ENCODE assay signal across 7 cellular contexts in genomic region chr15:82709421-82710207, GRCh38. TPM values are rescaled to one million over a fixed set of nuclear protein-coding genes. Genes with fewer than 3 reads are reported as not detected.
DNase-seq lines count a peak whose midpoint lies in the region; ATAC-seq and TF ChIP-seq lines count a peak whose summit lies in the region.

Gene AP3B2, minus strand, starts transcription at chr15:82709875. Its CDS starts 169 bp downstream, at chr15:82709706.

- DNase-seq in NCI-H2171 (lab: John Stamatoyannopoulos, UW) = peak; percentile 93
- peak; percentile 26 to 57 for DNase-seq in breast epithelium (ENCODE audit: low spot score in 2 of 2)
- peak; percentile 72 for DNase-seq in inferior parietal cortex (ENCODE audit: extremely low spot score)
- DNase-seq in spleen = peak; percentile 90

- H3K4me3 ChIP-seq in WI38 (ENCODE audit: low read depth, low read length) = peak within 1 kb of the TSS; percentile 66
- peak within 1 kb of the TSS; percentile 58 to 86 (median 61) for H3K4me3 ChIP-seq in breast epithelium
- H3K4me3 ChIP-seq in spleen = peak within 1 kb of the TSS; percentile 71 to 87 (median 78)

- peaks cover 0 to 5% of the 10 kb centered on the region in 2 donors for H3K4me1 ChIP-seq in breast epithelium
- H3K4me1 ChIP-seq in spleen = peaks cover 4 to 19% (median 14%) of the 10 kb centered on the region in 6 donors

- WGBS in spleen, 5 donors = 0 to 1% (median 1%) methylated on average over 29 to 95 of the region's 95 CpGs

- peak; percentile 76 for ATAC-seq in GM18517 (IDR thresholded peaks at IDR 0.05; ENCODE audit: unreplicated experiment)
- ATAC-seq in HG03045 (IDR thresholded peaks at IDR 0.05; ENCODE audit: unreplicated experiment) = peak; percentile 95

- peak within 1 kb of the TSS; percentile 9 to 76 for H3K27ac ChIP-seq in breast epithelium
- H3K27ac ChIP-seq in spleen = peak within 1 kb of the TSS in 3 of 8 donors; percentile 2 to 68 (median 58)

- intact Hi-C loops in breast epithelium (cut with DNase I; ENCODE audit: low total_unique reads) (no loop called here), spleen (cut with DNase I; ENCODE audit: low total_unique reads) (no loop called here)

- H3K27me3 ChIP-seq in breast epithelium (no peaks in the 10 kb centered on the region), spleen (replicated peaks in 1 of 7) (peaks cover 0 to 73% (median 12%) of the 10 kb centered on the region in 7 donors)

- H3K9me3 ChIP-seq in breast epithelium (no peaks in the 10 kb centered on the region), spleen (no peaks in the 10 kb centered on the region)

- H3K36me3 ChIP-seq in breast epithelium (no peaks in the 10 kb centered on the region), spleen (no peaks in the 10 kb centered on the region)

- TF ChIP-seq CTCF in WI38 (IDR thresholded peaks at IDR 0.05; ENCODE audit: low read depth, low read length) (no peak), breast epithelium (IDR thresholded peaks at IDR 0.05) (no peak), spleen (IDR thresholded peaks at IDR 0.05 in 8 of 11, conservative IDR thresholded peaks at IDR 0.05 in 3 of 11) (peak in 1 of 11 experiments; percentile 16)

- no peak for TF ChIP-seq POLR2A in breast epithelium (IDR thresholded peaks at IDR 0.05)
- TF ChIP-seq POLR2A in spleen (IDR thresholded peaks at IDR 0.05) = no peak

RNA-seq across cellular contexts. Expression of gene AP3B2, which starts in this region (rescaled TPM):
- total RNA-seq in breast epithelium = 1 to 10 TPM; 4.6 to 8.0 (median 5.3) TPM
- total RNA-seq in spleen = 1 to 10 TPM in 5 of 7 donors, under 1 TPM in 1, not detected in 1; 0.30 to 9.5 (median 1.5) TPM
- under 1 TPM; 0.15 to 0.38 (median 0.22) TPM for polyA plus RNA-seq in spleen

Comparison
In these comparisons a context has a peak if more than half of its experiments do, and no peak if none do; other contexts are left out.
1. DNase-seq: peak in every context shown above with its lines; median percentile 93 in NCI-H2171; 90 in spleen; 72 in inferior parietal cortex; 42 in breast epithelium.